ENCODE assay signal across 8 cellular contexts in genomic region chr19:55216461-55217198, GRCh38. TPM values are rescaled to one million over a fixed set of nuclear protein-coding genes. Genes with fewer than 3 reads are reported as not detected.
DNase-seq lines count a peak whose midpoint lies in the region; ATAC-seq and TF ChIP-seq lines count a peak whose summit lies in the region.

No MANE protein-coding gene starts in this region.

- peak overlapping the region; percentile 19 for H3K4me2 ChIP-seq in mesendoderm (ENCODE audit: low read length)

- no peak overlapping the region for H4K5ac ChIP-seq in mesendoderm (ENCODE audit: low read length)

- ATAC-seq in activated CD8-positive, alpha-beta memory T cell treated with anti-CD3 and anti-CD28 coated beads, Interleukin-2, amount 10 ng/mL, durations not matched to agents 7 days and 5 days, result peak; percentile 62
- ATAC-seq in HG03378 (IDR thresholded peaks at IDR 0.05; ENCODE audit: unreplicated experiment), result no peak

- no peaks in the 10 kb centered on the region for H3K4me1 ChIP-seq in mesendoderm (ENCODE audit: control insufficient read depth, low read depth, low read length)

- CTCF ChIA-PET in activated CD8-positive, alpha-beta memory T cell treated with anti-CD3 and anti-CD28 coated beads, Interleukin-2, amount 10 ng/mL, durations not matched to agents 7 days and 5 days (lab: Charles Lee), result no interaction called here

- no peaks in the 10 kb centered on the region for H3K79me1 ChIP-seq in mesendoderm (ENCODE audit: low read length)

- peak; percentile 94 for DNase-seq in AG20443 (ENCODE audit: low spot score)
- peak; percentile 99 for DNase-seq in HFFc6
- peak; percentile 98 for DNase-seq in NCI-H69 (lab: John Stamatoyannopoulos, UW)
- DNase-seq in activated CD8-positive, alpha-beta memory T cell treated with anti-CD3 and anti-CD28 coated beads, Interleukin-2, amount 10 ng/mL, durations not matched to agents 7 days and 5 days, result peak; percentile 66
- peak; percentile 100 for DNase-seq in epithelial cell of esophagus (ENCODE audit: low read depth)
- peak; percentile 99 for DNase-seq in mesendoderm
- DNase-seq in stimulated activated CD8-positive, alpha-beta memory T cell treated with anti-CD3 and anti-CD28 coated beads, Interleukin-15, amount 100 ng/mL, for 48 hours (ENCODE audit: low read depth in 2 of 2), result peak; percentile 49 to 52

- no peak overlapping the region for H4K8ac ChIP-seq in mesendoderm (ENCODE audit: low read depth, low read length)

- H3K56ac ChIP-seq in mesendoderm (ENCODE audit: low read length), result peak overlapping the region; percentile 73

- H2BK15ac ChIP-seq in mesendoderm (replicated peaks; ENCODE audit: low read depth), result no peak overlapping the region

- peak overlapping the region; percentile 89 for H3K27ac Mint-ChIP-seq in HFFc6
- no peak overlapping the region for H3K27ac Mint-ChIP-seq in activated CD8-positive, alpha-beta memory T cell treated with anti-CD3 and anti-CD28 coated beads, Interleukin-2, amount 10 ng/mL, durations not matched to agents 7 days and 5 days

- peaks cover 7% of the 10 kb centered on the region for H3K27me3 Mint-ChIP-seq in HFFc6 (ENCODE audit: insufficient read depth)
- peaks cover 15% of the 10 kb centered on the region for H3K27me3 Mint-ChIP-seq in activated CD8-positive, alpha-beta memory T cell treated with anti-CD3 and anti-CD28 coated beads, Interleukin-2, amount 10 ng/mL, durations not matched to agents 7 days and 5 days

- H2BK5ac ChIP-seq in mesendoderm (ENCODE audit: low read length), result no peak overlapping the region

- no peak overlapping the region for H3K4ac ChIP-seq in mesendoderm (ENCODE audit: low read depth, low read length)

- H3K23ac ChIP-seq in mesendoderm (ENCODE audit: low read length), result no peak overlapping the region

- peaks cover 32% of the 10 kb centered on the region for H3K9me3 Mint-ChIP-seq in HFFc6
- H3K9me3 Mint-ChIP-seq in activated CD8-positive, alpha-beta memory T cell treated with anti-CD3 and anti-CD28 coated beads, Interleukin-2, amount 10 ng/mL, durations not matched to agents 7 days and 5 days (ENCODE audit: low read depth), result peaks cover 5% of the 10 kb centered on the region

- peak overlapping the region; percentile 60 for H3K9ac ChIP-seq in mesendoderm (ENCODE audit: low read length)

- H3K4me1 Mint-ChIP-seq in HFFc6 (ENCODE audit: low read depth), result peaks cover 23% of the 10 kb centered on the region
- H3K4me1 Mint-ChIP-seq in activated CD8-positive, alpha-beta memory T cell treated with anti-CD3 and anti-CD28 coated beads, Interleukin-2, amount 10 ng/mL, durations not matched to agents 7 days and 5 days, result peaks cover 13% of the 10 kb centered on the region

- TF ChIP-seq CTCF in HFFc6 (IDR thresholded peaks at IDR 0.05) (peak; percentile 8; the same call in 1 of the 2 replicates), epithelial cell of esophagus (IDR thresholded peaks at IDR 0.05; ENCODE audit: insufficient read depth, low read depth, low read length, missing control alignments) (peak; percentile 23)

- WGBS in mesendoderm (ENCODE audit: extremely low coverage, insufficient coverage, low lambda C conversion rate), result no CpG with 5 or more reads among the region's 36 CpGs

- H3K36me3 ChIP-seq in mesendoderm (ENCODE audit: control insufficient read depth, insufficient read depth, low read length), result no peaks in the 10 kb centered on the region

- peaks cover 20% of the 10 kb centered on the region for H3K36me3 Mint-ChIP-seq in HFFc6 (ENCODE audit: low read depth)
- peaks cover 14% of the 10 kb centered on the region for H3K36me3 Mint-ChIP-seq in activated CD8-positive, alpha-beta memory T cell treated with anti-CD3 and anti-CD28 coated beads, Interleukin-2, amount 10 ng/mL, durations not matched to agents 7 days and 5 days

- no peaks in the 10 kb centered on the region for H3K27me3 ChIP-seq in mesendoderm (ENCODE audit: insufficient read depth, low read length, poor library complexity)

- no peak overlapping the region for H2AK5ac ChIP-seq in mesendoderm (ENCODE audit: low read length)

- H3K79me2 ChIP-seq in mesendoderm (ENCODE audit: control insufficient read depth, insufficient read depth, low read length), result no peaks in the 10 kb centered on the region

- H2BK120ac ChIP-seq in mesendoderm (ENCODE audit: low read depth, low read length), result no peak overlapping the region

- no peak overlapping the region for H3K27ac ChIP-seq in mesendoderm (ENCODE audit: low read depth, low read length)

- H3K4me3 ChIP-seq in epithelial cell of esophagus (ENCODE audit: low read length) (peak overlapping the region; percentile 29), mesendoderm (ENCODE audit: low read length) (peak overlapping the region; percentile 20)

- H3K18ac ChIP-seq in mesendoderm (ENCODE audit: low read length), result no peak overlapping the region

- peak overlapping the region; percentile 84 for H3K4me3 Mint-ChIP-seq in HFFc6
- no peak overlapping the region for H3K4me3 Mint-ChIP-seq in activated CD8-positive, alpha-beta memory T cell treated with anti-CD3 and anti-CD28 coated beads, Interleukin-2, amount 10 ng/mL, durations not matched to agents 7 days and 5 days

RNA-seq across cellular contexts. Expression of gene PTPRH, which starts 7.3 kb away (rescaled TPM):
- total RNA-seq in HFFc6 (2021; fragmentation: NEBNext Ultra II Directional; extraction: Animal tissue kit (Norgen Biotek cat#: 25700)), result 1 to 10 TPM in 1 of 6 experiments, under 1 TPM in 5; 0.45 to 1.0 (median 0.59) TPM
- total RNA-seq in activated CD8-positive, alpha-beta memory T cell treated with anti-CD3 and anti-CD28 coated beads, Interleukin-2, amount 10 ng/mL, durations not matched to agents 7 days and 5 days, result not detected
- 0.15 TPM for polyA plus RNA-seq in mesendoderm (2013, experiment 1 of 2)
- 0.22 TPM for polyA plus RNA-seq in mesendoderm (2013, experiment 2 of 2)

RNA-seq across cellular contexts. Expression of gene TMEM86B, which starts 11.9 kb away (rescaled TPM):
- 1 to 10 TPM; 1.8 to 2.7 (median 2.0) TPM for total RNA-seq in HFFc6 (2021; fragmentation: NEBNext Ultra II Directional; extraction: Animal tissue kit (Norgen Biotek cat#: 25700))
- total RNA-seq in activated CD8-positive, alpha-beta memory T cell treated with anti-CD3 and anti-CD28 coated beads, Interleukin-2, amount 10 ng/mL, durations not matched to agents 7 days and 5 days, result 10 to 100 TPM; 10.4 to 16.0 TPM
- 1.3 TPM for polyA plus RNA-seq in mesendoderm (2013, experiment 1 of 2)
- polyA plus RNA-seq in mesendoderm (2013, experiment 2 of 2), result 1.1 TPM

RNA-seq across cellular contexts. Expression of gene SYT5, which starts 36.5 kb away (rescaled TPM):
- 1 to 10 TPM in 1 of 6 experiments, under 1 TPM in 2, not detected in 3; 0.09 to 1.2 (median 0.38) TPM for total RNA-seq in HFFc6 (2021; fragmentation: NEBNext Ultra II Directional; extraction: Animal tissue kit (Norgen Biotek cat#: 25700))
- total RNA-seq in activated CD8-positive, alpha-beta memory T cell treated with anti-CD3 and anti-CD28 coated beads, Interleukin-2, amount 10 ng/mL, durations not matched to agents 7 days and 5 days, result not detected
- polyA plus RNA-seq in mesendoderm (2013, experiment 1 of 2), result 0.53 TPM
- 0.24 TPM for polyA plus RNA-seq in mesendoderm (2013, experiment 2 of 2)

RNA-seq across cellular contexts. Expression of gene PPP6R1, which starts 42.2 kb away (rescaled TPM):
- 10 to 100 TPM; 85.8 to 93.7 (median 88.9) TPM for total RNA-seq in HFFc6 (2021; fragmentation: NEBNext Ultra II Directional; extraction: Animal tissue kit (Norgen Biotek cat#: 25700))
- total RNA-seq in activated CD8-positive, alpha-beta memory T cell treated with anti-CD3 and anti-CD28 coated beads, Interleukin-2, amount 10 ng/mL, durations not matched to agents 7 days and 5 days, result 100 to 1,000 TPM; 263 to 291 TPM
- 33.8 TPM for polyA plus RNA-seq in mesendoderm (2013, experiment 1 of 2)
- polyA plus RNA-seq in mesendoderm (2013, experiment 2 of 2), result 34.7 TPM

RNA-seq across cellular contexts. Expression of gene DNAAF3, which starts 50.2 kb away (rescaled TPM):
- 1 to 10 TPM in 1 of 6 experiments, under 1 TPM in 5; 0.20 to 1.1 (median 0.72) TPM for total RNA-seq in HFFc6 (2021; fragmentation: NEBNext Ultra II Directional; extraction: Animal tissue kit (Norgen Biotek cat#: 25700))
- under 1 TPM in 1 of 2 experiments, not detected in 1; 0.35 TPM for total RNA-seq in activated CD8-positive, alpha-beta memory T cell treated with anti-CD3 and anti-CD28 coated beads, Interleukin-2, amount 10 ng/mL, durations not matched to agents 7 days and 5 days
- polyA plus RNA-seq in mesendoderm (2013, experiment 1 of 2), result 1.4 TPM
- 1.1 TPM for polyA plus RNA-seq in mesendoderm (2013, experiment 2 of 2)
